Comparison of ENCODE assay signal across 16 cellular contexts in the genomic region with DNA sequence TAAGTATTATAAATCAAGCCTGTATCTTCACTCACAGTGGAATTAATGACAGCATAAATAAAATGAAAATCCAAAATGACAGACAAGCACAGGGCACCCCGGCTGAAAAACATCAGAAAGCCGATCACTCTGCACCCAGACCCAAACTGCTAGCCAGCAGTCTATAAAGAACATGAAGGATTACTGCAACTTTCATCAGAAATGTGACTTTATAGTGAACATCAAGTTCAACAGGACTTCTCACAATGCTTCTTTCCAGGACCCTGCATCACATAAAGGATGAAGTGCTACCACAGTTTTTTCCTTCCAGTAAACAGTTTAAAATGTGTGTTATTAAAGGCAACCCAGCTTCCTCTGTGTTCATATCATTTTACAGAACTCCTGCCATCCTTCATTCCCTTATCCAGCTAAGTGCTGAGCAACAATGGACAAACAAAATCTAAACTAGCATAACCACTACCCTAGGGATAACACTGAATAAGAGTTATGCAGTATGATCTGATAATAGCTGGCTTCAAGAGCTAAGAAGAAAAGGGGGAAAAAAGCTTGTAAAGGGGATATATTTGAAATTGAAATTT.
DNase-seq lines count a peak whose midpoint lies in the region; ATAC-seq and TF ChIP-seq lines count a peak whose summit lies in the region.
"Had no signal": no experiment of that assay in that cellular context is flagged by ENCODE, and none has a peak within 500 bp of the region (broad histone marks: within the 10 kb centered on the region; RNA-seq: fewer than 3 reads in every experiment).

No MANE protein-coding gene starts in this region.

- H3K27me3 ChIP-seq in DND-41 (ENCODE audit: insufficient read depth, low read length, poor library complexity) (no peaks in the 10 kb centered on the region), GM23248 (replicated peaks; ENCODE audit: insufficient read depth) (no peaks in the 10 kb centered on the region), osteoblast (ENCODE audit: insufficient read depth, low read length) (no peaks in the 10 kb centered on the region)

- H3K4me3 Mint-ChIP-seq in central memory CD8-positive, alpha-beta T cell = no peak overlapping the region
- no peak overlapping the region for H3K4me3 Mint-ChIP-seq in glutamatergic neuron (ENCODE audit: unreplicated experiment)
- H3K4me3 Mint-ChIP-seq: activated CD4-positive, alpha-beta T cell treated with anti-CD3 and anti-CD28 coated beads, Interleukin-2, amount 10 ng/mL, durations not matched to agents 24 days and 14 days; endodermal cell; neural crest cell had no signal

- H3K36me3 Mint-ChIP-seq in central memory CD8-positive, alpha-beta T cell (ENCODE audit: insufficient read depth) = peaks cover 2% of the 10 kb centered on the region
- H3K36me3 Mint-ChIP-seq in glutamatergic neuron (ENCODE audit: unreplicated experiment) = no peaks in the 10 kb centered on the region

- H3K9me3 ChIP-seq in DND-41 (ENCODE audit: insufficient read depth, low read length, severe bottlenecking) = no peaks in the 10 kb centered on the region
- no peaks in the 10 kb centered on the region for H3K9me3 ChIP-seq in GM23248 (ENCODE audit: low read depth)
- no peaks in the 10 kb centered on the region for H3K9me3 ChIP-seq in osteoblast (ENCODE audit: low read depth, low read length)

- H3K9ac ChIP-seq in DND-41 (ENCODE audit: low read depth, low read length) (peak overlapping the region; percentile 49), GM23248 (peak overlapping the region; percentile 53)

- H2AFZ ChIP-seq in DND-41 (ENCODE audit: low read depth, low read length) (peak overlapping the region; percentile 62), GM23248 (peak overlapping the region; percentile 91), osteoblast (ENCODE audit: low read length) (peak overlapping the region; percentile 64)

- in situ Hi-C loops in GM23248 (cut with MboI) = no loop called here

- no peaks in the 10 kb centered on the region for H3K9me3 Mint-ChIP-seq in central memory CD8-positive, alpha-beta T cell
- H3K9me3 Mint-ChIP-seq in glutamatergic neuron (ENCODE audit: unreplicated experiment) = no peaks in the 10 kb centered on the region
- H3K9me3 Mint-ChIP-seq: activated CD4-positive, alpha-beta T cell treated with anti-CD3 and anti-CD28 coated beads, Interleukin-2, amount 10 ng/mL, durations not matched to agents 24 days and 14 days had no signal

- peak; percentile 49 for ATAC-seq in DND-41 (ENCODE audit: insufficient read depth, low read depth)
- ATAC-seq in central memory CD8-positive, alpha-beta T cell (replicated peaks; ENCODE audit: extremely low read depth, poor library complexity, severe bottlenecking) = no peak
- ATAC-seq in GM21528 (IDR thresholded peaks at IDR 0.05; ENCODE audit: low FRiP score, unreplicated experiment) = no peak
- ATAC-seq in HG03457 (IDR thresholded peaks at IDR 0.05; ENCODE audit: unreplicated experiment) = no peak

- H3K4me2 ChIP-seq in DND-41 (ENCODE audit: insufficient read depth, low read length) (peak overlapping the region; percentile 62), GM23248 (ENCODE audit: unreplicated experiment) (peak overlapping the region; percentile 66), osteoblast (ENCODE audit: insufficient read depth, low read length) (peak overlapping the region; percentile 26)

- no peaks in the 10 kb centered on the region for H3K9me2 ChIP-seq in GM23248 (ENCODE audit: insufficient read depth)

- DNase-seq in DND-41 = no peak
- peak; percentile 10 for DNase-seq in GM23248
- no peak for DNase-seq in central memory CD8-positive, alpha-beta T cell (ENCODE audit: low spot score in 2 of 2)
- no peak for DNase-seq in osteoblast (ENCODE audit: insufficient read length, low spot score, missing footprints)
- no peak for DNase-seq in glutamatergic neuron
- DNase-seq: activated CD4-positive, alpha-beta T cell treated with anti-CD3 and anti-CD28 coated beads, Interleukin-2, amount 10 ng/mL, durations not matched to agents 24 days and 14 days; activated T-cell treated with anti-CD3 and anti-CD28 coated beads for 4 hours; AML-193; GDM1; mammary epithelial cell; stimulated activated CD4-positive, alpha-beta T cell treated with anti-CD3 and anti-CD28 coated beads, Interleukin-1b, Interleukin-23, amount 100 ng/mL, for 48 hours had no signal

- peak overlapping the region in 1 of 2 experiments; percentile 35; a peak in 1 of 4 replicates for H3K4me3 ChIP-seq in DND-41 (ENCODE audit: low read depth in 1 of 2, low read length in 2 of 2)
- H3K4me3 ChIP-seq in GM23248 = peak overlapping the region; percentile 34; the same call in 1 of the 2 replicates
- H3K4me3 ChIP-seq in osteoblast (ENCODE audit: insufficient read depth, low read length) = no peak overlapping the region

- no peaks in the 10 kb centered on the region for H3F3A ChIP-seq in GM23248 (ENCODE audit: insufficient read depth)

- H3K79me2 ChIP-seq in DND-41 (ENCODE audit: insufficient read depth, low read length) (no peaks in the 10 kb centered on the region), GM23248 (ENCODE audit: insufficient read depth) (no peaks in the 10 kb centered on the region), osteoblast (ENCODE audit: insufficient read depth, low read length) (no peaks in the 10 kb centered on the region)

- H3K36me3 ChIP-seq in DND-41 (ENCODE audit: insufficient read depth, low read length) (peaks cover 10% of the 10 kb centered on the region; the same call in 1 of the 2 replicates), GM23248 (ENCODE audit: low read depth) (no peaks in the 10 kb centered on the region), osteoblast (ENCODE audit: insufficient read depth, low read length) (no peaks in the 10 kb centered on the region)

- peaks cover 10% of the 10 kb centered on the region for H3K4me1 Mint-ChIP-seq in central memory CD8-positive, alpha-beta T cell
- H3K4me1 Mint-ChIP-seq in glutamatergic neuron (ENCODE audit: low read depth, unreplicated experiment) = no peaks in the 10 kb centered on the region

- WGBS in GM23248 (ENCODE audit: low coverage in 1 of 2, low lambda C conversion rate in 2 of 2, missing lambda C conversion rate in 2 of 2), 2 experiments = 10 to 13% methylated on average over 2 of the region's 2 CpGs

- H4K20me1 ChIP-seq in DND-41 (ENCODE audit: insufficient read depth, low read length) = no peaks in the 10 kb centered on the region
- H4K20me1 ChIP-seq in GM23248 (ENCODE audit: insufficient read depth) = no peaks in the 10 kb centered on the region
- no peaks in the 10 kb centered on the region for H4K20me1 ChIP-seq in osteoblast (ENCODE audit: insufficient read depth, low read length)

- peak overlapping the region; percentile 1 for H3K27ac Mint-ChIP-seq in central memory CD8-positive, alpha-beta T cell (ENCODE audit: low read depth)
- no peak overlapping the region for H3K27ac Mint-ChIP-seq in glutamatergic neuron (ENCODE audit: unreplicated experiment)
- H3K27ac Mint-ChIP-seq: activated CD4-positive, alpha-beta T cell treated with anti-CD3 and anti-CD28 coated beads, Interleukin-2, amount 10 ng/mL, durations not matched to agents 24 days and 14 days; activated naive CD4-positive, alpha-beta T cell treated with anti-CD3 and anti-CD28 coated beads, Interleukin-2, amount 50 U/mL, for 72 hours; endodermal cell had no signal

- TF ChIP-seq CTCF in DND-41 (IDR thresholded peaks at IDR 0.05; ENCODE audit: borderline replicate concordance, extremely low read depth, low read length, poor library complexity, severe bottlenecking) = no peak
- TF ChIP-seq CTCF in osteoblast (IDR thresholded peaks at IDR 0.05; ENCODE audit: extremely low read depth, low read depth, low read length) = no peak
- no peak for TF ChIP-seq CTCF in glutamatergic neuron (IDR thresholded peaks at IDR 0.05; ENCODE audit: partially characterized antibody, unreplicated experiment)

- H3K27ac ChIP-seq in DND-41 (ENCODE audit: low read length) (peak overlapping the region; percentile 91), GM23248 (0 out of 2 replicates have a peak overlapping the region, but pooled peaks have one; percentile 35), osteoblast (ENCODE audit: low read depth, low read length) (no peak overlapping the region)

- peaks cover 30% of the 10 kb centered on the region for H3K4me1 ChIP-seq in DND-41 (ENCODE audit: insufficient read depth, low read length)
- peaks cover 13% of the 10 kb centered on the region for H3K4me1 ChIP-seq in GM23248 (ENCODE audit: insufficient read depth)
- H3K4me1 ChIP-seq in osteoblast (ENCODE audit: insufficient read depth, low read length) = no peaks in the 10 kb centered on the region

- H3K27me3 Mint-ChIP-seq in central memory CD8-positive, alpha-beta T cell = no peaks in the 10 kb centered on the region
- no peaks in the 10 kb centered on the region for H3K27me3 Mint-ChIP-seq in glutamatergic neuron (ENCODE audit: unreplicated experiment)
- H3K27me3 Mint-ChIP-seq: activated CD4-positive, alpha-beta T cell treated with anti-CD3 and anti-CD28 coated beads, Interleukin-2, amount 10 ng/mL, durations not matched to agents 24 days and 14 days had no signal
